In genomic region chr15:33211409-33211808, GRCh38 we compare ENCODE assay signal across 15 cellular contexts. TPM values are rescaled to one million over a fixed set of nuclear protein-coding genes. Genes with fewer than 3 reads are reported as not detected.
DNase-seq lines count a peak whose midpoint lies in the region; ATAC-seq and TF ChIP-seq lines count a peak whose summit lies in the region.
"Had no signal": no experiment of that assay in that cellular context is flagged by ENCODE, and none has a peak within 500 bp of the region (broad histone marks: within the 10 kb centered on the region; RNA-seq: fewer than 3 reads in every experiment).

No MANE protein-coding gene starts in this region.

- no peak overlapping the region for H3K27ac ChIP-seq in sigmoid colon
- H3K27ac ChIP-seq: foreskin keratinocyte, upper lobe of left lung had no signal

- ATAC-seq in HG02884 (IDR thresholded peaks at IDR 0.05; ENCODE audit: unreplicated experiment) = no peak
- no peak for ATAC-seq in GM19395 (IDR thresholded peaks at IDR 0.05; ENCODE audit: unreplicated experiment)
- ATAC-seq: foreskin keratinocyte; GM12878; HCT116; natural killer cell treated with Interleukin-12 subunit alpha and Interleukin-12 subunit beta and Interleukin-15 and Interleukin-18, amount 100 ng/mL, for 72 hours had no signal

- intact Hi-C loops in sigmoid colon (cut with DNase I) = no loop called here

- no peak for TF ChIP-seq POLR2A in sigmoid colon (IDR thresholded peaks at IDR 0.05)

- DNase-seq in DMS53 (lab: John Stamatoyannopoulos, UW) (peak; percentile 39), DMS53 treated with DMSO at 0.1 percent for 48 hours (lab: John Stamatoyannopoulos, UW; ENCODE audit: unreplicated experiment) (no peak), NCI-H524 (lab: John Stamatoyannopoulos, UW) (peak; percentile 98 to 99), amniotic epithelial cell (ENCODE audit: low read depth) (peak; percentile 18), sigmoid colon (peak; percentile 68), cerebellar nuclear complex (lab: John Stamatoyannopoulos, UW) (no peak)
- DNase-seq: 8988T, foreskin keratinocyte, kidney glomerular epithelial cell, upper lobe of left lung had no signal

- no peaks in the 10 kb centered on the region for H3K36me3 ChIP-seq in sigmoid colon
- H3K36me3 ChIP-seq: upper lobe of left lung had no signal

- H3K27me3 ChIP-seq in sigmoid colon = no peaks in the 10 kb centered on the region
- H3K27me3 ChIP-seq: foreskin keratinocyte, upper lobe of left lung had no signal

- no peak for TF ChIP-seq EP300 in sigmoid colon (IDR thresholded peaks at IDR 0.05)

- H3K4me3 ChIP-seq in sigmoid colon = no peak overlapping the region
- H3K4me3 ChIP-seq: GM12878, upper lobe of left lung had no signal

- H3K4me1 ChIP-seq in sigmoid colon = no peaks in the 10 kb centered on the region
- H3K4me1 ChIP-seq: foreskin keratinocyte, upper lobe of left lung had no signal

- 37 to 39% methylated on average over 2 of the region's 2 CpGs for WGBS in sigmoid colon, 2 donors

- no peaks in the 10 kb centered on the region for H3K9me3 ChIP-seq in sigmoid colon
- H3K9me3 ChIP-seq: upper lobe of left lung had no signal

- no peak for TF ChIP-seq CTCF in sigmoid colon (IDR thresholded peaks at IDR 0.05)

RNA-seq across cellular contexts. Expression of gene FMN1, which starts 16.9 kb away (rescaled TPM):
- 10 to 100 TPM in 3 of 4 donors, 1 to 10 TPM in 1; 6.7 to 19.9 (median 12.2) TPM for total RNA-seq in sigmoid colon
- polyA plus RNA-seq in sigmoid colon = 1 to 10 TPM; 3.0 to 6.5 (median 5.9) TPM

Comparison
In these comparisons a context has a peak if more than half of its experiments do, and no peak if none do; other contexts are left out.
1. DNase-seq: peak in DMS53 (single experiment), NCI-H524 (2 of 2), amniotic epithelial cell (single experiment) and sigmoid colon (single experiment); none in DMS53 treated with DMSO at 0.1 percent for 48 hours (single experiment) and cerebellar nuclear complex (0 of 2).